12 cellular contexts compared by ENCODE assay signal in the genomic region with DNA sequence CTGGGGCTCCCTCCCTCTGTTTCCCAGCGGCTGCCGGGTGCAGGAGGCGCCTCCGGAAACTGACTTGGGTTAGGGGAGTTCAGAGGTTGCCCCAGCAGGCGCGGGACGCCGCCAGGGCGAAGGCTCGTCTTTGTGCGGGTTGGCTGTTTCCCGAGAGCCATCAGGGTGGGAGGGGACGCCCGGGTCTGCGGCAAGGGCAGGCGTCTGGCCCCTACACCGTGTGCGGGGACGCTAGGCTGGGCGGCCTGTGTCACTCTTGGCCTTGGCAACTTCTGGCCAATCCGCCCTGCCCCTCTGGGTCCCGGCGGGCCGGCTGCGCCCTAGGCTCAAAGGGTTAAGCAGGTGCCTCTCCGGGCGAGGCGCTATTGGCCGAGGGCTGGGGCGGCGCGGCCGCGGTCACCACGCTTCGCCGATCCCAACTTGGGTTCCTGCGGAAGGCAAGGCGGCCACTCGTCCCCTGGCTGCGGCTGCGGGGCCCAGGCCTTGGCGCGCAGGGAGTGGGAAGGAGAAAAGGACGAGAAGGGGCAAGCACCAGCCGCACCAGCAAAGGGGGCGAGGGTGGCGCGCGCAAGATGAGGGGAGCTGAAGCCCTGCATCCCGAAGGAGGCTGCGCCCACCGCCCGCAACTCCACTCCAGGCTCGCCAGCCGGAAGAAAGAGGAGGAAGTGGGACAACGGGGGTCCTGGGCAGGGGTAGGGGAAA. TPM values are rescaled to one million over a fixed set of nuclear protein-coding genes. Genes with fewer than 3 reads are reported as not detected.
DNase-seq lines count a peak whose midpoint lies in the region; ATAC-seq, FAIRE-seq and TF ChIP-seq lines count a peak whose summit lies in the region.
"Had no signal": no experiment of that assay in that cellular context is flagged by ENCODE, and none has a peak within 500 bp of the region (broad histone marks: within the 10 kb centered on the region; RNA-seq: fewer than 3 reads in every experiment).

No MANE protein-coding gene starts in this region.

- ATAC-seq in naive thymus-derived CD4-positive, alpha-beta T cell, result no peak
- ATAC-seq in GM19397 (IDR thresholded peaks at IDR 0.05; ENCODE audit: unreplicated experiment) (no peak), GM18505 (IDR thresholded peaks at IDR 0.05; ENCODE audit: unreplicated experiment) (no peak)

- peaks cover 0 to 9% (median 0%) of the 10 kb centered on the region in 11 donors for H3K9me3 Mint-ChIP-seq in naive thymus-derived CD4-positive, alpha-beta T cell
- H3K9me3 Mint-ChIP-seq: central memory CD8-positive, alpha-beta T cell had no signal

- no peaks in the 10 kb centered on the region for H3K9me2 ChIP-seq in hepatocyte (replicated peaks; ENCODE audit: insufficient read depth)

- peaks cover 0 to 28% (median 3%) of the 10 kb centered on the region in 7 donors for H3K4me1 Mint-ChIP-seq in naive thymus-derived CD4-positive, alpha-beta T cell

- no peaks in the 10 kb centered on the region for H3K9me3 ChIP-seq in adipocyte (ENCODE audit: control insufficient read depth, low read length)
- H3K9me3 ChIP-seq in hepatocyte (ENCODE audit: low read depth), result no peaks in the 10 kb centered on the region
- no peaks in the 10 kb centered on the region for H3K9me3 ChIP-seq in parathyroid adenoma (ENCODE audit: control insufficient read depth, low read length)
- no peaks in the 10 kb centered on the region for H3K9me3 ChIP-seq in naive thymus-derived CD4-positive, alpha-beta T cell (ENCODE audit: control insufficient read depth in 2 of 3, low read length in 3 of 3)

- no peaks in the 10 kb centered on the region for H3K36me3 ChIP-seq in adipocyte (ENCODE audit: control insufficient read depth, insufficient read depth, low read length, severe bottlenecking)
- no peaks in the 10 kb centered on the region for H3K36me3 ChIP-seq in hepatocyte (replicated peaks; ENCODE audit: insufficient read depth, low read depth)
- H3K36me3 ChIP-seq in parathyroid adenoma (ENCODE audit: control insufficient read depth, insufficient read depth, low read length), result no peaks in the 10 kb centered on the region
- no peaks in the 10 kb centered on the region for H3K36me3 ChIP-seq in naive thymus-derived CD4-positive, alpha-beta T cell (ENCODE audit: control insufficient read depth in 2 of 3, insufficient read depth in 3 of 3, low read length in 3 of 3)

- H3K27ac Mint-ChIP-seq in naive thymus-derived CD4-positive, alpha-beta T cell, result no peak overlapping the region
- H3K27ac Mint-ChIP-seq: CD4-positive, CD25-positive, alpha-beta regulatory T cell had no signal

- peaks cover 16% of the 10 kb centered on the region for H3K4me1 ChIP-seq in adipocyte (ENCODE audit: control insufficient read depth, insufficient read depth, low read length)
- H3K4me1 ChIP-seq in hepatocyte (ENCODE audit: insufficient read depth), result peaks cover 25% of the 10 kb centered on the region
- peaks cover 5% of the 10 kb centered on the region for H3K4me1 ChIP-seq in parathyroid adenoma
- no peaks in the 10 kb centered on the region for H3K4me1 ChIP-seq in naive thymus-derived CD4-positive, alpha-beta T cell (ENCODE audit: control insufficient read depth in 2 of 2, insufficient read depth in 2 of 2, low read length in 2 of 2)

- TF ChIP-seq POLR2A in GM18505 (IDR thresholded peaks at IDR 0.05; ENCODE audit: borderline replicate concordance, extremely low read depth, insufficient read depth, insufficient read length) (no peak), GM12891 (IDR thresholded peaks at IDR 0.05; ENCODE audit: low read depth, low read length) (no peak)

- H3K9ac ChIP-seq in adipocyte (ENCODE audit: low read length) (no peak overlapping the region), parathyroid adenoma (no peak overlapping the region)

- H3K36me3 Mint-ChIP-seq in naive thymus-derived CD4-positive, alpha-beta T cell, result no peaks in the 10 kb centered on the region
- H3K36me3 Mint-ChIP-seq: CD4-positive, CD25-positive, alpha-beta regulatory T cell had no signal

- H3K4me2 ChIP-seq in hepatocyte (peak overlapping the region; percentile 89), parathyroid adenoma (ENCODE audit: low read length) (peak overlapping the region; percentile 8)

- H4K20me1 ChIP-seq in hepatocyte (ENCODE audit: insufficient read depth, poor library complexity, severe bottlenecking), result peaks cover 4% of the 10 kb centered on the region

- H2AFZ ChIP-seq in hepatocyte, result peak overlapping the region; percentile 56
- H2AFZ ChIP-seq in parathyroid adenoma, result peak overlapping the region; percentile 57

- intact Hi-C loops in naive thymus-derived CD4-positive, alpha-beta T cell (cut with micrococcal nuclease), result no loop called here

- H3K27me3 ChIP-seq in adipocyte (replicated peaks; ENCODE audit: control insufficient read depth, insufficient read depth, low read length), result peaks cover 27% of the 10 kb centered on the region
- H3K27me3 ChIP-seq in hepatocyte, result peaks cover 92% of the 10 kb centered on the region
- no peaks in the 10 kb centered on the region for H3K27me3 ChIP-seq in parathyroid adenoma (ENCODE audit: control insufficient read depth, insufficient read depth, low read length)
- H3K27me3 ChIP-seq in naive thymus-derived CD4-positive, alpha-beta T cell (ENCODE audit: control insufficient read depth in 2 of 2, insufficient read depth in 2 of 2, low read length in 2 of 2), result peaks cover 0 to 2% of the 10 kb centered on the region in 2 donors

- peaks cover 65 to 73% (median 71%) of the 10 kb centered on the region in 5 donors for H3K27me3 Mint-ChIP-seq in naive thymus-derived CD4-positive, alpha-beta T cell

- TF ChIP-seq CTCF in hepatocyte (IDR thresholded peaks at IDR 0.05; ENCODE audit: poor library complexity) (no peak), parathyroid adenoma (IDR thresholded peaks at IDR 0.05) (no peak)

- H3K4me3 Mint-ChIP-seq in naive thymus-derived CD4-positive, alpha-beta T cell, result peak overlapping the region in 2 of 10 donors; percentile 44 to 54
- H3K4me3 Mint-ChIP-seq: central memory CD8-positive, alpha-beta T cell had no signal

- H3K27ac ChIP-seq in hepatocyte (no peak overlapping the region), parathyroid adenoma (no peak overlapping the region)
- no peak overlapping the region for H3K27ac ChIP-seq in naive thymus-derived CD4-positive, alpha-beta T cell (ENCODE audit: low read depth, low read length)

- DNase-seq in AG20443 (ENCODE audit: low spot score) (peak; percentile 23), adipocyte (ENCODE audit: low read depth) (no peak), hepatocyte (ENCODE audit: low spot score) (no peak), GM12891 (ENCODE audit: insufficient read length, low spot score) (no peak)
- no peak for DNase-seq in naive thymus-derived CD4-positive, alpha-beta T cell
- DNase-seq: CD4-positive, CD25-positive, alpha-beta regulatory T cell; NCI-H2081; T1000 had no signal

- under 1% methylated on average over 55 of the region's 57 CpGs for WGBS in hepatocyte (ENCODE audit: low lambda C conversion rate, missing lambda C conversion rate)

- CTCF ChIA-PET in naive thymus-derived CD4-positive, alpha-beta T cell (lab: Charles Lee), result no interaction called here

- no peak for FAIRE-seq in GM12891 (lab: Jason Lieb, UNC)

- H3K79me2 ChIP-seq in hepatocyte (no peaks in the 10 kb centered on the region), parathyroid adenoma (no peaks in the 10 kb centered on the region)

- H3K4me3 ChIP-seq in adipocyte (ENCODE audit: low read length) (peak overlapping the region; percentile 80), hepatocyte (peak overlapping the region; percentile 49), parathyroid adenoma (ENCODE audit: low read depth, low read length) (no peak overlapping the region)
- no peak overlapping the region for H3K4me3 ChIP-seq in naive thymus-derived CD4-positive, alpha-beta T cell (ENCODE audit: low read length)

- POLR2A ChIA-PET in naive thymus-derived CD4-positive, alpha-beta T cell (lab: Charles Lee), result no interaction called here

TF ChIP-seq in GM12891, 5 proteins besides CTCF, POLR2A, EP300 and RAD21:
- TF ChIP-seq SPI1 (IDR thresholded peaks at IDR 0.05; ENCODE audit: low read depth, low read length) (no peak), POLR2AphosphoS5 (IDR thresholded peaks at IDR 0.05; ENCODE audit: low read depth, low read length) (no peak), POU2F2 (IDR thresholded peaks at IDR 0.05; ENCODE audit: low read depth, low read length) (no peak), TAF1 (IDR thresholded peaks at IDR 0.05; ENCODE audit: low read depth, low read length) (no peak), PAX5 (IDR thresholded peaks at IDR 0.05; ENCODE audit: insufficient read depth, low read length, severe bottlenecking) (no peak)

RNA-seq across cellular contexts. Expression of a gene that starts 5.6 kb away (rescaled TPM):
- total RNA-seq in hepatocyte, result 0.64 and 1.1 TPM in 2 replicates
- 0.11 and 0.62 TPM in 2 replicates for polyA plus RNA-seq in hepatocyte
- total RNA-seq in naive thymus-derived CD4-positive, alpha-beta T cell, result not detected
- not detected for polyA plus RNA-seq in naive thymus-derived CD4-positive, alpha-beta T cell
- polyA plus RNA-seq in GM12891 (2012; ENCODE audit: low read depth, missing spikeins), result not detected
- total RNA-seq: CD4-positive, CD25-positive, alpha-beta regulatory T cell had no signal
- polyA plus RNA-seq: CD4-positive, CD25-positive, alpha-beta regulatory T cell had no signal

Comparison
In these comparisons a context has a peak if more than half of its experiments do, and no peak if none do; other contexts are left out.
1. H3K4me3 ChIP-seq: peak in adipocyte (single experiment) and hepatocyte (single experiment); none in parathyroid adenoma (single experiment) and naive thymus-derived CD4-positive, alpha-beta T cell (single experiment).